Comparison of ENCODE assay signal across 26 cellular contexts in the genomic region with DNA sequence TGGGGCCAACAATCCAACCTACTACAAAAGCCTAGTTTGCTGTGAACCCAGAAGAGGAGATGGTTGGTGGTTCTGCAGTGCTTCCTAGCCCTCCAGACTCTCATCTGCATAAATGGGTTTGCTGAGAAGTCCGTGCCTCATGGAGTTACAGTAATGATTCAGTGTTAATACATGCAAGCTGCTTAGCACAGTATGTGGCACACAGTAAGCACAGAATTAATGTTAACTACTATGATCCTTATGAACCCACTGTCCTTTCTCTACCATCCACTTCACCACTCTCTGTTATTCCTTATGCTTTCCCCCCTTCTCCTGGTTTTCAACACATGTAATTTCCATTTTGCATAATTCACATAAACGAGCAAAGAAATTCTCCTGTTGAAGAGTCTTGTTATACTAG.
DNase-seq lines count a peak whose midpoint lies in the region; ATAC-seq, FAIRE-seq and TF ChIP-seq lines count a peak whose summit lies in the region.
"Had no signal": no experiment of that assay in that cellular context is flagged by ENCODE, and none has a peak within 500 bp of the region (broad histone marks: within the 10 kb centered on the region; RNA-seq: fewer than 3 reads in every experiment).

No MANE protein-coding gene starts in this region.

- no peaks in the 10 kb centered on the region for H3K27me3 ChIP-seq in PC-3 (ENCODE audit: low read length)
- H3K27me3 ChIP-seq in K562 (ENCODE audit: control insufficient read depth in 2 of 2, insufficient read depth in 2 of 2, low read length in 2 of 2): no peaks in the 10 kb centered on the region
- H3K27me3 ChIP-seq in osteoblast (ENCODE audit: insufficient read depth, low read length): no peaks in the 10 kb centered on the region
- H3K27me3 ChIP-seq: heart left ventricle, left lung, neural progenitor cell, SJCRH30, vagina had no signal

- H3K4me3 Mint-ChIP-seq in naive thymus-derived CD8-positive, alpha-beta T cell: no peak overlapping the region
- H3K4me3 Mint-ChIP-seq: activated CD4-positive, alpha-beta memory T cell treated with anti-CD3 and anti-CD28 coated beads, Interleukin-2, amount 10 ng/mL, durations not matched to agents 7 days and 5 days; CD4-positive, CD25-positive, alpha-beta regulatory T cell; neural progenitor cell; WTC11 had no signal

- no peaks in the 10 kb centered on the region for H3K9me1 ChIP-seq in K562 (ENCODE audit: control insufficient read depth, insufficient read depth, low read length)

- no peaks in the 10 kb centered on the region for H3K36me3 Mint-ChIP-seq in naive thymus-derived CD8-positive, alpha-beta T cell
- H3K36me3 Mint-ChIP-seq: CD4-positive, CD25-positive, alpha-beta regulatory T cell; neural progenitor cell; WTC11 had no signal

- in situ Hi-C loops in K562 (cut with MboI): no loop called here

- no peak for FAIRE-seq in K562 (lab: Jason Lieb, UNC)
- FAIRE-seq: endometrium had no signal

- TF ChIP-seq RAD21 in K562 (CRISPR knock-in tag; conservative IDR thresholded peaks at IDR 0.05 in 1 of 2, IDR thresholded peaks at IDR 0.05 in 1 of 2): no peak

- H3K27ac ChIP-seq in PC-3 (ENCODE audit: low read length) (peak overlapping the region; percentile 89), K562 (ENCODE audit: extremely low read depth, low read depth, low read length) (peak overlapping the region; percentile 6; the same call in 2 of the 3 replicates), osteoblast (ENCODE audit: low read depth, low read length) (peak overlapping the region; percentile 92)
- H3K27ac ChIP-seq: heart left ventricle, left lung, neural progenitor cell, prostate gland, SJCRH30, vagina had no signal

- H3K79me2 ChIP-seq in PC-3 (ENCODE audit: low read length): no peaks in the 10 kb centered on the region
- no peaks in the 10 kb centered on the region for H3K79me2 ChIP-seq in K562 (ENCODE audit: control insufficient read depth, insufficient read depth, low read length)
- H3K79me2 ChIP-seq in osteoblast (ENCODE audit: insufficient read depth, low read length): no peaks in the 10 kb centered on the region

- H3K36me3 ChIP-seq in PC-3 (ENCODE audit: low read depth, low read length) (no peaks in the 10 kb centered on the region), K562 (ENCODE audit: control insufficient read depth, insufficient read depth, low read length) (no peaks in the 10 kb centered on the region), osteoblast (ENCODE audit: insufficient read depth, low read length) (no peaks in the 10 kb centered on the region)
- H3K36me3 ChIP-seq: heart left ventricle, left lung, neural progenitor cell, prostate gland, SJCRH30, vagina had no signal

- H3K9me3 ChIP-seq in PC-3 (ENCODE audit: low read length) (no peaks in the 10 kb centered on the region), K562 (replicated peaks; ENCODE audit: control insufficient read depth, insufficient read depth, low read depth, low read length) (no peaks in the 10 kb centered on the region), osteoblast (ENCODE audit: low read depth, low read length) (no peaks in the 10 kb centered on the region)
- H3K9me3 ChIP-seq: heart left ventricle, left lung, mucosa of descending colon, prostate gland, SJCRH30, vagina had no signal

- no peak for TF ChIP-seq CTCF in PC-3 (conservative IDR thresholded peaks at IDR 0.05; ENCODE audit: low read depth, low read length)
- TF ChIP-seq CTCF in K562 (IDR thresholded peaks at IDR 0.05 in 2 of 3, conservative IDR thresholded peaks at IDR 0.05 in 1 of 3; ENCODE audit: insufficient read depth in 2 of 3, low read depth in 1 of 3, low read length in 3 of 3): no peak
- no peak for TF ChIP-seq CTCF in osteoblast (IDR thresholded peaks at IDR 0.05; ENCODE audit: extremely low read depth, low read depth, low read length)

- H3K4me2 ChIP-seq in PC-3 (ENCODE audit: low read length) (peak overlapping the region; percentile 75), K562 (ENCODE audit: insufficient read depth, low read length) (peak overlapping the region; percentile 47; the same call in 1 of the 2 replicates), osteoblast (ENCODE audit: insufficient read depth, low read length) (peak overlapping the region; percentile 59)
- H3K4me2 ChIP-seq: neural progenitor cell had no signal

- DNase-seq in EH (ENCODE audit: low read depth) (peak; percentile 4), PC-3 (no peak), K562 (ENCODE audit: extremely low read depth in 1 of 4, low spot score in 3 of 4) (no peak), osteoblast (ENCODE audit: insufficient read length, low spot score, missing footprints) (no peak)
- no peak for DNase-seq in naive thymus-derived CD8-positive, alpha-beta T cell
- DNase-seq: activated gamma-delta T cell, DMS153, Kasumi-1, left lung, NCI-H1092, NCI-H187 treated with DMSO at 0.1 percent for 48 hours, NCI-H2227 treated with DMSO at 0.1 percent for 48 hours, NCI-H748 treated with DMSO at 0.1 percent for 48 hours had no signal

- POLR2A ChIA-PET in PC-3 (lab: Charles Lee; ENCODE audit: unreplicated experiment): no interaction called here
- POLR2A ChIA-PET in K562 (lab: Yijun Ruan, JAX): interaction anchor here (1.4 kb wide), 1 partner anchor 18 kb away, joined by 3 read pairs; no protein-coding TSS in a partner anchor
- POLR2A ChIA-PET in naive thymus-derived CD8-positive, alpha-beta T cell (lab: Charles Lee): no interaction called here

- peaks cover 0 to 12% (median 3%) of the 10 kb centered on the region in 5 donors for H3K27me3 Mint-ChIP-seq in naive thymus-derived CD8-positive, alpha-beta T cell
- H3K27me3 Mint-ChIP-seq: activated CD4-positive, alpha-beta memory T cell treated with anti-CD3 and anti-CD28 coated beads, Interleukin-2, amount 10 ng/mL, durations not matched to agents 7 days and 5 days had no signal

- H3K4me1 Mint-ChIP-seq in naive thymus-derived CD8-positive, alpha-beta T cell: peaks cover 0 to 3% (median 0%) of the 10 kb centered on the region in 4 donors

- no peak for TF ChIP-seq POLR2A in K562 (conservative IDR thresholded peaks at IDR 0.05)

- no peak overlapping the region; the same call in 1 of the 2 replicates for H3K4me3 ChIP-seq in PC-3 (ENCODE audit: low read length)
- no peak overlapping the region for H3K4me3 ChIP-seq in K562
- H3K4me3 ChIP-seq in osteoblast (ENCODE audit: insufficient read depth, low read length): no peak overlapping the region
- H3K4me3 ChIP-seq: heart left ventricle, left lung, mucosa of descending colon, neural progenitor cell, prostate gland, SJCRH30, vagina had no signal

- H2AFZ ChIP-seq in PC-3 (ENCODE audit: low read length): no peak overlapping the region
- H2AFZ ChIP-seq in K562 (ENCODE audit: low read depth, low read length): no peak overlapping the region
- no peak overlapping the region for H2AFZ ChIP-seq in osteoblast (ENCODE audit: low read length)
- H2AFZ ChIP-seq: neural progenitor cell had no signal

- H3K4me1 ChIP-seq in PC-3 (ENCODE audit: insufficient read depth, low read length): peaks cover 14% of the 10 kb centered on the region
- peaks cover 0 to 12% of the 10 kb centered on the region in 2 experiments; a peak in 3 of 5 replicates for H3K4me1 ChIP-seq in K562 (replicated peaks in 1 of 2; ENCODE audit: control insufficient read depth in 2 of 2, insufficient read depth in 2 of 2, low read length in 2 of 2)
- peaks cover 13% of the 10 kb centered on the region for H3K4me1 ChIP-seq in osteoblast (ENCODE audit: insufficient read depth, low read length)
- H3K4me1 ChIP-seq: neural progenitor cell, prostate gland had no signal

- no peak for TF ChIP-seq EP300 in K562 (IDR thresholded peaks at IDR 0.05; ENCODE audit: low read length)

- BruUV-seq in PC-3 (replicated peaks; lab: Mats Ljungman, UMichigan) (no TSS peak), K562 (replicated peaks; lab: Mats Ljungman, UMichigan) (no TSS peak)

- peaks cover 0 to 4% (median 0%) of the 10 kb centered on the region in 9 donors for H3K9me3 Mint-ChIP-seq in naive thymus-derived CD8-positive, alpha-beta T cell
- H3K9me3 Mint-ChIP-seq: neural progenitor cell; T-helper 2 cell treated with Interferon-gamma antibody and Interleukin-4, amounts not matched to agents 5 μg/mL and 100 μg/mL, for 36 hours; WTC11 had no signal

- 32% methylated on average over 2 of the region's 2 CpGs for WGBS in K562 (ENCODE audit: insufficient coverage, low coverage, missing lambda C conversion rate)

- H4K20me1 ChIP-seq in PC-3 (ENCODE audit: low read length) (no peaks in the 10 kb centered on the region), K562 (replicated peaks; ENCODE audit: control insufficient read depth, insufficient read depth, low read length) (no peaks in the 10 kb centered on the region), osteoblast (ENCODE audit: insufficient read depth, low read length) (no peaks in the 10 kb centered on the region)

- ATAC-seq in PC-3: no peak
- peak; percentile 24 for ATAC-seq in K562
- no peak for ATAC-seq in naive thymus-derived CD8-positive, alpha-beta T cell
- ATAC-seq in esophagus mucosa: no peak
- ATAC-seq in GM19351 (IDR thresholded peaks at IDR 0.05; ENCODE audit: unreplicated experiment): no peak
- ATAC-seq: WTC11 had no signal

- no peak overlapping the region for H3K27ac Mint-ChIP-seq in naive thymus-derived CD8-positive, alpha-beta T cell
- H3K27ac Mint-ChIP-seq: CD4-positive, CD25-positive, alpha-beta regulatory T cell; neural progenitor cell; WTC11 had no signal

- no peaks in the 10 kb centered on the region for H3F3A ChIP-seq in PC-3 (ENCODE audit: low read length, unreplicated experiment)

- H3K9ac ChIP-seq in PC-3 (ENCODE audit: low read length): 0 out of 2 replicates have a peak overlapping the region, but pooled peaks have one; percentile 12
- peak overlapping the region in 1 of 2 experiments; percentile 8; a peak in 1 of 4 replicates for H3K9ac ChIP-seq in K562 (ENCODE audit: insufficient read depth in 1 of 2, low read depth in 2 of 2, low read length in 2 of 2)
- H3K9ac ChIP-seq: neural progenitor cell had no signal

- CTCF ChIA-PET in PC-3 (lab: Charles Lee) (interaction anchor here (1.3 kb wide), 1 partner anchor 44 kb away, joined by 5 read pairs; no protein-coding TSS in a partner anchor), K562 (lab: Yijun Ruan, JAX; ENCODE audit: low intra/inter-chr PET ratio) (no interaction called here)

- intact Hi-C loops in PC-3 (cut with micrococcal nuclease) (loop anchor here (1.0 to 2.0 kb wide), 5 partner anchors 15 to 116 kb away; no protein-coding TSS in a partner anchor), K562 (cut with micrococcal nuclease) (no loop called here)

- no peaks in the 10 kb centered on the region for H3K9me2 ChIP-seq in PC-3 (replicated peaks; ENCODE audit: low read length)

Comparison
In these comparisons a context has a peak if more than half of its experiments do, and no peak if none do; other contexts are left out.
1. H3K27ac ChIP-seq: peak in every context shown above with its lines; median percentile 92 in osteoblast; 89 in PC-3; 6 in K562.